Comparison of ENCODE assay signal across 20 cellular contexts in the genomic region with DNA sequence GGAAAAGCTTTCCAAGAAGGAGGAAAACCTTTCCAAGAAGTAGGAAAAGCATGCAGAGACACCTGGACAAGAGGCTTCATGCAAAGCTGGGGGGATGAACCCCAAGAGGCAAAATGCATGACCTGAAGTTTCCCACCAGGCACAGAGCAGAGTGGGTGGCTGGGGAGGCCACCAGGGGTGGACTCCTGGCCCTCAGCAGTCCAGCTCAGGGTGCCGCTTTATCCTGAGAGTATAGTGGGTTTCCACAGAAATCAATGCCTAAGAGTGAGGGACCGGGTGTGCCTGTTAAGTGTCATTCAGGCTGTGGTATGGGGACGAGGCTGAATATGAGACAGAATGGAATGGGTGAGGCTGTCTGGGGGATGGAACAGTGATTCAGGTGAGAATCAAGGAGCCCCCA. TPM values are rescaled to one million over a fixed set of nuclear protein-coding genes. Genes with fewer than 3 reads are reported as not detected.
DNase-seq lines count a peak whose midpoint lies in the region; TF ChIP-seq lines count a peak whose summit lies in the region.
"Had no signal": no experiment of that assay in that cellular context is flagged by ENCODE, and none has a peak within 500 bp of the region (broad histone marks: within the 10 kb centered on the region; RNA-seq: fewer than 3 reads in every experiment).

No MANE protein-coding gene starts in this region.

- no peak overlapping the region for H3K27ac Mint-ChIP-seq in activated CD4-positive, alpha-beta T cell treated with anti-CD3 and anti-CD28 coated beads, Interleukin-2, amount 10 ng/mL, durations not matched to agents 24 days and 14 days
- H3K27ac Mint-ChIP-seq: CD14-positive monocyte; CD4-positive, alpha-beta T cell; H9 had no signal

- TF ChIP-seq POLR2A in vagina (IDR thresholded peaks at IDR 0.05) = no peak

- H3K36me3 Mint-ChIP-seq in activated CD4-positive, alpha-beta T cell treated with anti-CD3 and anti-CD28 coated beads, Interleukin-2, amount 10 ng/mL, durations not matched to agents 24 days and 14 days (ENCODE audit: low read depth) = no peaks in the 10 kb centered on the region
- H3K36me3 Mint-ChIP-seq: CD14-positive monocyte had no signal

- TF ChIP-seq CTCF in vagina (IDR thresholded peaks at IDR 0.05) (no peak), coronary artery (IDR thresholded peaks at IDR 0.05) (no peak)

- H3K9me3 Mint-ChIP-seq in activated CD4-positive, alpha-beta T cell treated with anti-CD3 and anti-CD28 coated beads, Interleukin-2, amount 10 ng/mL, durations not matched to agents 24 days and 14 days = no peaks in the 10 kb centered on the region
- H3K9me3 Mint-ChIP-seq: CD14-positive monocyte; CD4-positive, alpha-beta T cell; H9 had no signal

- H3K4me3 Mint-ChIP-seq in activated CD4-positive, alpha-beta T cell treated with anti-CD3 and anti-CD28 coated beads, Interleukin-2, amount 10 ng/mL, durations not matched to agents 24 days and 14 days = no peak overlapping the region
- H3K4me3 Mint-ChIP-seq: CD14-positive monocyte; CD4-positive, alpha-beta T cell; H9 had no signal

- no peak overlapping the region for H3K27ac ChIP-seq in vagina
- no peak overlapping the region for H3K27ac ChIP-seq in coronary artery
- H3K27ac ChIP-seq: 22Rv1; BLaER1 treated with 17β-estradiol and CSF1 and Interleukin-3, amounts not matched to agents 10 nM and 100 nM; GM23248 had no signal

- intact Hi-C loops in activated CD4-positive, alpha-beta T cell treated with anti-CD3 and anti-CD28 coated beads, Interleukin-2, amount 10 ng/mL, durations not matched to agents 24 days and 14 days (cut with micrococcal nuclease) = no loop called here
- intact Hi-C loops in vagina (cut with DNase I) = no loop called here

- peaks cover under 1% of the 10 kb centered on the region for H3K4me1 ChIP-seq in vagina
- H3K4me1 ChIP-seq: BE2C had no signal

- peaks cover 4% of the 10 kb centered on the region for H3K27me3 Mint-ChIP-seq in activated CD4-positive, alpha-beta T cell treated with anti-CD3 and anti-CD28 coated beads, Interleukin-2, amount 10 ng/mL, durations not matched to agents 24 days and 14 days

- DNase-seq in activated CD4-positive, alpha-beta T cell treated with anti-CD3 and anti-CD28 coated beads, Interleukin-2, amount 10 ng/mL, durations not matched to agents 24 days and 14 days = peak; percentile 23
- no peak for DNase-seq in activated CD4-positive, alpha-beta T cell treated with anti-CD3 and anti-CD28 coated beads, Interleukin-2, amount 50 U/mL, for 4 hours
- DNase-seq in epidermal melanocyte (ENCODE audit: insufficient read length, low spot score) (peak; percentile 11), mesenteric fat pad (ENCODE audit: low spot score) (peak; percentile 45), vagina (ENCODE audit: extremely low spot score in 2 of 2) (peak; percentile 42 to 84), UCSD-AML1 (lab: John Stamatoyannopoulos, UW; ENCODE audit: unreplicated experiment) (no peak), coronary artery (ENCODE audit: low spot score) (no peak)
- no peak for DNase-seq in effector CD4-positive, alpha-beta T cell
- DNase-seq: BE2C; Calu3; CD4-positive, alpha-beta T cell; COR-L47; DMS53; DMS79 treated with DMSO at 0.1 percent for 48 hours; GM23248 had no signal

- H3K36me3 ChIP-seq in vagina = no peaks in the 10 kb centered on the region
- H3K36me3 ChIP-seq: BE2C; BLaER1 treated with 17β-estradiol and CSF1 and Interleukin-3, amounts not matched to agents 10 nM and 100 nM had no signal

- no peaks in the 10 kb centered on the region for H3K4me1 Mint-ChIP-seq in activated CD4-positive, alpha-beta T cell treated with anti-CD3 and anti-CD28 coated beads, Interleukin-2, amount 10 ng/mL, durations not matched to agents 24 days and 14 days
- H3K4me1 Mint-ChIP-seq: CD14-positive monocyte had no signal

- no peaks in the 10 kb centered on the region for H3K9me3 ChIP-seq in vagina
- H3K9me3 ChIP-seq: BE2C; BLaER1 treated with 17β-estradiol and CSF1 and Interleukin-3, amounts not matched to agents 10 nM and 100 nM had no signal

- no peak overlapping the region for H3K4me3 ChIP-seq in vagina
- H3K4me3 ChIP-seq in coronary artery = no peak overlapping the region
- H3K4me3 ChIP-seq: BLaER1 treated with 17β-estradiol and CSF1 and Interleukin-3, amounts not matched to agents 10 nM and 100 nM; GM23248 had no signal

- H3K27me3 ChIP-seq in vagina = no peaks in the 10 kb centered on the region
- H3K27me3 ChIP-seq: BE2C; BLaER1 treated with 17β-estradiol and CSF1 and Interleukin-3, amounts not matched to agents 10 nM and 100 nM had no signal

RNA-seq across cellular contexts. Expression of gene GNAL, which starts 25.4 kb away (rescaled TPM):
- 0.36 and 0.40 TPM in 2 replicates for total RNA-seq in activated CD4-positive, alpha-beta T cell treated with anti-CD3 and anti-CD28 coated beads, Interleukin-2, amount 10 ng/mL, durations not matched to agents 24 days and 14 days
- total RNA-seq in mesenteric fat pad (7.4 TPM), vagina (23.3 TPM)

RNA-seq across cellular contexts. Expression of gene SLC35G4, which starts 54.2 kb away (rescaled TPM):
- total RNA-seq in activated CD4-positive, alpha-beta T cell treated with anti-CD3 and anti-CD28 coated beads, Interleukin-2, amount 10 ng/mL, durations not matched to agents 24 days and 14 days = not detected in 2 replicates
- total RNA-seq in mesenteric fat pad (not detected), vagina (not detected)
- total RNA-seq: Calu3; CD4-positive, alpha-beta T cell; GM23248; H4; H9 had no signal

Comparison
In these comparisons a context has a peak if more than half of its experiments do, and no peak if none do; other contexts are left out.
1. DNase-seq: peak in activated CD4-positive, alpha-beta T cell treated with anti-CD3 and anti-CD28 coated beads, Interleukin-2, amount 10 ng/mL, durations not matched to agents 24 days and 14 days (single experiment), epidermal melanocyte (single experiment), mesenteric fat pad (single experiment) and vagina (2 of 2); none in activated CD4-positive, alpha-beta T cell treated with anti-CD3 and anti-CD28 coated beads, Interleukin-2, amount 50 U/mL, for 4 hours (0 of 2), UCSD-AML1 (single experiment), effector CD4-positive, alpha-beta T cell (single experiment) and coronary artery (single experiment).